ENCODE assay signal across 27 cellular contexts in the genomic region with DNA sequence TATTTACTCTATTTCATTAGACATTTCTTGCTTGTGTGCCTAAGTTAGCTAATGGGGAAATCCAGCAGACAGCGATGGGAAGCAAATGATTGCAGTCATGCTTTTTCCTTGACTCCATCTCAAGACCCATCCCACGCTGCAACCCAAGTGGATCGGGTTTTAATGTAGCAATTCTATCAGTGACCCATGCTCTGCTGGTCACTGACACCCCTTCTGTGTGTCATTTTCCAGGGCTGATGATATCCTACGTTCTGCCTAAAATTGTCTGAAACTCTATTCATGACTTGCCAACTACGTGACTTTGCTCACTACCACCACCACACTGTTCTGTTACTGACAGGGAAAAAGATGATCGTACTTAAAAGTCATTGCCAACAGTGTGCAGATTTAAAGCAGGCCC.
"Had no signal": no experiment of that assay in that cellular context is flagged by ENCODE, and none has a peak within 500 bp of the region (broad histone marks: within the 10 kb centered on the region; RNA-seq: fewer than 3 reads in every experiment).

No MANE protein-coding gene starts in this region.

- H3K4me1 Mint-ChIP-seq: central memory CD8-positive, alpha-beta T cell; endodermal cell had no signal

- H3K27ac Mint-ChIP-seq: activated T-cell treated with anti-CD3 and anti-CD28 coated beads, Interleukin-2, amount 50 U/mL, for 24 hours; dendritic cell treated with granulocyte-macrophage colony-stimulating factor and Interleukin-4, amounts not matched to agents 40 ng/mL and 50 ng/mL, for 4 days; endodermal cell; T-helper 1 cell treated with Interleukin-12 subunit alpha and Interleukin-12 subunit beta and Interleukin-4 antibody, amounts not matched to agents 30 μg/mL and 1 μg/mL, for 36 hours had no signal

- H3K9ac ChIP-seq: parathyroid adenoma had no signal

- H3K4me1 ChIP-seq: breast epithelium, foreskin keratinocyte, parathyroid adenoma, psoas muscle, spleen, testis had no signal

- H3K36me3 ChIP-seq: breast epithelium, esophagus muscularis mucosa, spleen, upper lobe of left lung, WERI-Rb-1 had no signal

- H3K27me3 Mint-ChIP-seq: activated T-cell treated with anti-CD3 and anti-CD28 coated beads, Interleukin-2, amount 50 U/mL, for 24 hours; central memory CD8-positive, alpha-beta T cell; dendritic cell treated with granulocyte-macrophage colony-stimulating factor and Interleukin-4, amounts not matched to agents 40 ng/mL and 50 ng/mL, for 4 days had no signal

- H3K9me3 Mint-ChIP-seq: activated T-cell treated with anti-CD3 and anti-CD28 coated beads, Interleukin-2, amount 50 U/mL, for 24 hours; dendritic cell treated with granulocyte-macrophage colony-stimulating factor and Interleukin-4, amounts not matched to agents 40 ng/mL and 50 ng/mL, for 4 days; endodermal cell; T-helper 1 cell treated with Interleukin-12 subunit alpha and Interleukin-12 subunit beta and Interleukin-4 antibody, amounts not matched to agents 30 μg/mL and 1 μg/mL, for 36 hours had no signal

- H3K27me3 ChIP-seq: breast epithelium, esophagus muscularis mucosa, foreskin keratinocyte, spleen, testis, upper lobe of left lung had no signal

- DNase-seq: activated CD4-positive, alpha-beta T cell treated with anti-CD3 and anti-CD28 coated beads for 48 hours; activated CD4-positive, alpha-beta T cell treated with anti-CD3 and anti-CD28 coated beads, Interleukin-2, amount 50 U/mL, for 48 hours; activated CD8-positive, alpha-beta memory T cell treated with anti-CD3 and anti-CD28 coated beads, Interleukin-2, amount 50 U/mL, for 48 hours; activated gamma-delta T cell treated with Interleukin-2 at 50 U/mL for 16 hours; activated naive CD4-positive, alpha-beta T cell treated with anti-CD3 and anti-CD28 coated beads, Interleukin-2, amount 50 U/mL, for 16 hours; activated T-cell treated with anti-CD3 and anti-CD28 coated beads, Interleukin-2, amount 50 U/mL, for 24 hours; amygdala; endodermal cell; foreskin keratinocyte; naive B cell; nucleus accumbens; psoas muscle; spleen; stimulated activated CD4-positive, alpha-beta T cell treated with anti-CD3 and anti-CD28 coated beads, Interleukin-2, amount 100 ng/mL, for 48 hours; stimulated activated naive CD8-positive, alpha-beta T cell treated with anti-CD3 and anti-CD28 coated beads, Interleukin-15, Interleukin-2, amounts not matched to agents 100 U/mL and 50 U/mL, for 24 hours; T-helper 9 cell; testis; upper lobe of left lung; WERI-Rb-1 had no signal

- ATAC-seq: activated CD4-positive, CD25-positive, alpha-beta regulatory T cell treated with anti-CD3 and anti-CD28 coated beads, Interleukin-2, amount 50 U/mL, for 24 hours; foreskin keratinocyte; psoas muscle; stimulated activated naive CD8-positive, alpha-beta T cell treated with anti-CD3 and anti-CD28 coated beads, Interleukin-15, Interleukin-2, amounts not matched to agents 100 U/mL and 50 U/mL, for 24 hours had no signal

- H3K36me3 Mint-ChIP-seq: naive B cell had no signal

- H3K27ac ChIP-seq: breast epithelium, esophagus muscularis mucosa, foreskin keratinocyte, parathyroid adenoma, psoas muscle, SK-N-MC, spleen, testis, upper lobe of left lung, WERI-Rb-1 had no signal

- H2AFZ ChIP-seq: parathyroid adenoma had no signal

- H3K4me3 Mint-ChIP-seq: activated T-cell treated with anti-CD3 and anti-CD28 coated beads, Interleukin-2, amount 50 U/mL, for 24 hours; central memory CD8-positive, alpha-beta T cell; dendritic cell treated with granulocyte-macrophage colony-stimulating factor and Interleukin-4, amounts not matched to agents 40 ng/mL and 50 ng/mL, for 4 days; endodermal cell; naive B cell; T-helper 1 cell treated with Interleukin-12 subunit alpha and Interleukin-12 subunit beta and Interleukin-4 antibody, amounts not matched to agents 30 μg/mL and 1 μg/mL, for 36 hours had no signal

- H3K9me3 ChIP-seq: breast epithelium, esophagus muscularis mucosa, psoas muscle, spleen, testis, upper lobe of left lung had no signal

- H3K4me3 ChIP-seq: breast epithelium, esophagus muscularis mucosa, psoas muscle, SK-N-MC, spleen, testis, upper lobe of left lung had no signal
